ENCODE assay signal across 19 cellular contexts in the genomic region with DNA sequence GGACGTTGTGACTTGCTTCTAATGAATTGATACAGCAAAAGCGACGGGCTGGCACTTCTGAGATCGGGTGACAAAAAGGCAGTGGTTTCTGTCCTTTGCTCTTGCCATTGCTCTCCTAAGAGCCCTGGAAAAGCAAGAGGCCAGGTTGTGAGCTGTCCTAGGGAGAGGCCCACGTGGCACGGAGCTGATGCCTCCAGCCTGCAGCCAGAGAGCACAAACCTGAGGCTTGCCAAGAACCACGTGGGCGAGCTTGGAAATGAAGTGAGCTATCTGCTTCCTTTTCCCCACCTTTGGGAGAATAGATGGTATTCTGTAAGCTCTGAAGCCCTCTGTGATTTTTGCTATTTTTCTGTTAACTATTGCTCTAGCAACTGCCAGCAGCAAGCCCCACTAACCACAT. TPM values are rescaled to one million over a fixed set of nuclear protein-coding genes. Genes with fewer than 3 reads are reported as not detected.
DNase-seq lines count a peak whose midpoint lies in the region; ATAC-seq and TF ChIP-seq lines count a peak whose summit lies in the region.
"Had no signal": no experiment of that assay in that cellular context is flagged by ENCODE, and none has a peak within 500 bp of the region (broad histone marks: within the 10 kb centered on the region; RNA-seq: fewer than 3 reads in every experiment).

No MANE protein-coding gene starts in this region.

- no peak overlapping the region for H3K27ac ChIP-seq in psoas muscle
- H3K27ac ChIP-seq: BLaER1 had no signal

- no peaks in the 10 kb centered on the region for H3K4me1 ChIP-seq in psoas muscle

- intact Hi-C loops in psoas muscle (cut with DNase I): no loop called here

- no peak overlapping the region for H3K4me3 ChIP-seq in psoas muscle
- H3K4me3 ChIP-seq: BLaER1, GM23338 had no signal

- 38 to 67% (median 44%) methylated on average over 8 of the region's 8 CpGs for WGBS in psoas muscle, 3 donors

- DNase-seq in NCI-H2107 treated with DMSO at 0.1 percent for 48 hours (lab: John Stamatoyannopoulos, UW; ENCODE audit: unreplicated experiment) (peak; percentile 10), NCI-H2107 (lab: John Stamatoyannopoulos, UW) (no peak), G401 (ENCODE audit: low spot score) (peak; percentile 90), cerebellum (ENCODE audit: low spot score) (peak; percentile 84), psoas muscle (peak in 1 of 2 donors; percentile 68), superior temporal gyrus (ENCODE audit: extremely low spot score) (no peak), dedifferentiated amniotic fluid mesenchymal stem cell (ENCODE audit: extremely low spot score) (no peak)
- DNase-seq: 8988T; CD4-positive, alpha-beta memory T cell; DMS153; DND-41; EL; HCEC 1CT had no signal

- no peaks in the 10 kb centered on the region for H3K36me3 ChIP-seq in psoas muscle (ENCODE audit: insufficient read depth in 1 of 2, low read depth in 1 of 2)
- H3K36me3 ChIP-seq: BLaER1 had no signal

- TF ChIP-seq CTCF in psoas muscle (IDR thresholded peaks at IDR 0.05): no peak

- no peaks in the 10 kb centered on the region for H3K9me3 ChIP-seq in psoas muscle
- H3K9me3 ChIP-seq: BLaER1 had no signal

- no peaks in the 10 kb centered on the region for H3K27me3 ChIP-seq in psoas muscle (ENCODE audit: insufficient read depth in 3 of 3, low read length in 2 of 3)
- H3K27me3 ChIP-seq: BLaER1 had no signal

- in situ Hi-C loops in G401 (cut with HindIII; ENCODE audit: low sequenced_read_pairs): no loop called here

- peak; percentile 64 to 87 (median 82) for ATAC-seq in psoas muscle
- no peak for ATAC-seq in GM21737 (IDR thresholded peaks at IDR 0.05; ENCODE audit: unreplicated experiment)
- ATAC-seq: GM23338 had no signal

RNA-seq across cellular contexts. Expression of gene NOS1, which starts 26.4 kb away (rescaled TPM):
- total RNA-seq in G401 (2014; rRNA removed; shearing (Covaris generic)): not detected in 2 replicates
- total RNA-seq in cerebellum (3.8 TPM), psoas muscle (10 to 100 TPM; 12.1 to 62.2 (median 19.1) TPM)
- 1 to 10 TPM; 2.7 to 7.3 (median 5.8) TPM for polyA plus RNA-seq in psoas muscle
- total RNA-seq: CD4-positive, alpha-beta memory T cell; HT-29 had no signal
- polyA plus RNA-seq: AG04450; CD14-positive monocyte; CD4-positive, alpha-beta memory T cell had no signal

Comparison
In these comparisons a context has a peak if more than half of its experiments do, and no peak if none do; other contexts are left out.
1. DNase-seq: peak in NCI-H2107 treated with DMSO at 0.1 percent for 48 hours (single experiment), G401 (single experiment) and cerebellum (single experiment); none in NCI-H2107 (single experiment), superior temporal gyrus (single experiment) and dedifferentiated amniotic fluid mesenchymal stem cell (single experiment).